ENCODE assay signal across 1 cellular context in the genomic region with DNA sequence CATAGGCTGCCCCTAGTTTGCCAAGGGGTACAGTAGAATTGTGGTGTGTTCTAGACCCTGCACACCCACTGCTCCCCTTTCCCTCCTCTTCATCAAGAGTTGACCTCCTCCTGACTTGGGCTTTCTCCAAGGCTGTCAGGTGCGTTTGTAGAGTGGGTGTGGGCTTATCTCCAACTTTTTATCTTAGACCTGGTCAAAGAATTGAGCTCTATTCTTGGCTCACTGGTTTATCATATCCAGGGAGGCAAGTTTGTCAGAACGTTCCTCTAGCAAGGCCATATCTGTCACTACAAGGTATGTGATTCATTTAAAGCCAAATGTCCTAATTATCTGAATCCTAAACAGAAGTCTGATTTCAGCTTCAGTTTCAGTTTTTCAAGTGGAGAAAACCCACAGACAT.
TF ChIP-seq lines count a peak whose summit lies in the region.

No MANE protein-coding gene starts in this region.

TF ChIP-seq in IMR-90, 13 proteins besides CTCF, POLR2A, EP300 and RAD21 (continued from another document):
- TF ChIP-seq MXI1 (IDR thresholded peaks at IDR 0.05; ENCODE audit: borderline replicate concordance, low read depth, low read length) (no peak), USF2 (IDR thresholded peaks at IDR 0.05; ENCODE audit: low read depth, low read length) (no peak), SMC3 (IDR thresholded peaks at IDR 0.05; ENCODE audit: low read depth, low read length) (no peak), MAFK (IDR thresholded peaks at IDR 0.05; ENCODE audit: low read depth, low read length) (no peak)
